In the genomic region with DNA sequence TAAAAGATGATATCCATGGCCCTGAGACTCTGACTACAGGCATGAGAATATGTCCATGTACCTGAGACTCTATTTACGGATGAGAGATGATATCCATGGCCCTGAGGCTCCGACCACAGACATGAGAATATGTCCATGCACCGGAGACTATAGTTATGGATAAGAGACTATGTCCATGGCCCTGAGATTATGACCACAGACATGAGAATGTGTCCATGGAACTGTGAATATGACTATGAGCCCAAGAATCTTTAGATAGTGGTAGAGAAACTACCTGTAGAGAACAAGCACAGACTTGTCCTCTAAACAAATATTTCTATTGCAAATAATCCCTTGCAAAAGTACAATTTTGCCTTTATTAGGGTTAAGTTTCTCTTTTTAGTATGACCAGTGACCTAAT, we compare ENCODE assay signal across 18 cellular contexts.
DNase-seq lines count a peak whose midpoint lies in the region; ATAC-seq and TF ChIP-seq lines count a peak whose summit lies in the region.
"Had no signal": no experiment of that assay in that cellular context is flagged by ENCODE, and none has a peak within 500 bp of the region (broad histone marks: within the 10 kb centered on the region; RNA-seq: fewer than 3 reads in every experiment).

No MANE protein-coding gene starts in this region.

- H3K27ac ChIP-seq in mammary epithelial cell (ENCODE audit: insufficient read depth, low read depth, low read length) (no peak overlapping the region), foreskin keratinocyte (no peak overlapping the region)

- in situ Hi-C loops in mammary epithelial cell (cut with MboI; ENCODE audit: low sequenced_read_pairs in 2 of 2) = loop anchor here in 1 of 2 donors (25.0 kb wide), 1 partner anchor 932 kb away; no protein-coding TSS in a partner anchor

- no peaks in the 10 kb centered on the region for H4K20me1 ChIP-seq in mammary epithelial cell (ENCODE audit: insufficient read depth, low read length)

- POLR2A ChIA-PET in MCF 10A (lab: Yijun Ruan, JAX) = no interaction called here

- no peaks in the 10 kb centered on the region for H3K27me3 Mint-ChIP-seq in MCF 10A (ENCODE audit: insufficient read depth, unreplicated experiment)
- no peaks in the 10 kb centered on the region for H3K27me3 Mint-ChIP-seq in progenitor cell of endocrine pancreas
- H3K27me3 Mint-ChIP-seq: CD4-positive, alpha-beta memory T cell had no signal

- BruUV-seq in mammary epithelial cell (replicated peaks; lab: Mats Ljungman, UMichigan) = no TSS peak
- BruUV-seq in MCF 10A (replicated peaks; lab: Mats Ljungman, UMichigan) = no TSS peak

- no peaks in the 10 kb centered on the region for H3K36me3 ChIP-seq in mammary epithelial cell (ENCODE audit: insufficient read depth, low read length)
- no peaks in the 10 kb centered on the region for H3K36me3 ChIP-seq in endocrine pancreas (ENCODE audit: control insufficient read depth, insufficient read depth, low read length)
- H3K36me3 ChIP-seq: HAP-1 had no signal

- dilution Hi-C loops in mammary epithelial cell (cut with HindIII; ENCODE audit: low sequenced_read_pairs) = loop anchor here (25.0 kb wide), 1 partner anchor 257 kb away; no protein-coding TSS in a partner anchor

- CTCF ChIA-PET in mammary epithelial cell (lab: Charles Lee; ENCODE audit: low non-redundant PET) = no interaction called here
- CTCF ChIA-PET in MCF 10A (lab: Yijun Ruan, JAX) = interaction anchor here (1.8 kb wide), 1 partner anchor 9 kb away, joined by 9 read pairs; no protein-coding TSS in a partner anchor

- DNase-seq in mammary epithelial cell (peak; percentile 68), MCF 10A (ENCODE audit: unreplicated experiment) (no peak), foreskin keratinocyte (peak; percentile 52 to 76), progenitor cell of endocrine pancreas (ENCODE audit: low spot score, unreplicated experiment) (no peak), NCI-H1694 treated with DMSO at 0.1 percent for 48 hours (lab: John Stamatoyannopoulos, UW) (no peak)
- DNase-seq: C1 segment of cervical spinal cord; Calu3; CD4-positive, alpha-beta memory T cell; DMS79; EL; GDM1; GOT3; HFFc6 had no signal

- H3K79me2 ChIP-seq in mammary epithelial cell (ENCODE audit: insufficient read depth, low read length) = no peaks in the 10 kb centered on the region

- peak overlapping the region; percentile 38 for H3K4me2 ChIP-seq in mammary epithelial cell (ENCODE audit: insufficient read depth, low read depth, low read length)

- TF ChIP-seq CTCF in mammary epithelial cell (conservative IDR thresholded peaks at IDR 0.05 in 1 of 2, IDR thresholded peaks at IDR 0.05 in 1 of 2; ENCODE audit: extremely low read depth in 1 of 2, insufficient read depth in 1 of 2, low read depth in 1 of 2, low read length in 2 of 2) = no peak
- TF ChIP-seq CTCF in MCF 10A (IDR thresholded peaks at IDR 0.05; ENCODE audit: unreplicated experiment) = no peak
- TF ChIP-seq CTCF in foreskin keratinocyte (conservative IDR thresholded peaks at IDR 0.05) = no peak
- TF ChIP-seq CTCF in progenitor cell of endocrine pancreas (IDR thresholded peaks at IDR 0.05; ENCODE audit: unreplicated experiment) = no peak

- H3K27ac Mint-ChIP-seq in MCF 10A (ENCODE audit: low read depth, unreplicated experiment) = no peak overlapping the region
- H3K27ac Mint-ChIP-seq in progenitor cell of endocrine pancreas = peak overlapping the region; percentile 16
- H3K27ac Mint-ChIP-seq: CD4-positive, alpha-beta memory T cell; HFFc6 had no signal

- H3K36me3 Mint-ChIP-seq in MCF 10A (ENCODE audit: insufficient read depth, unreplicated experiment) (no peaks in the 10 kb centered on the region), progenitor cell of endocrine pancreas (ENCODE audit: insufficient read depth) (peaks cover 4% of the 10 kb centered on the region)
- H3K36me3 Mint-ChIP-seq: CD4-positive, alpha-beta memory T cell had no signal

- no peak overlapping the region for H3K4me3 Mint-ChIP-seq in MCF 10A (ENCODE audit: unreplicated experiment)
- no peak overlapping the region for H3K4me3 Mint-ChIP-seq in progenitor cell of endocrine pancreas (ENCODE audit: low read depth)
- H3K4me3 Mint-ChIP-seq: CD4-positive, alpha-beta memory T cell; HFFc6 had no signal

- H3K4me3 ChIP-seq in mammary epithelial cell (replicated peaks in 1 of 3; ENCODE audit: insufficient read depth in 1 of 3, low read depth in 2 of 3, low read length in 3 of 3) = no peak overlapping the region
- peak overlapping the region; percentile 43 for H3K4me3 ChIP-seq in endocrine pancreas (ENCODE audit: control insufficient read depth, insufficient read depth, low read length)
- H3K4me3 ChIP-seq: GM12878, HAP-1 had no signal

- H3K27me3 ChIP-seq in mammary epithelial cell (ENCODE audit: insufficient read depth, low read length) (no peaks in the 10 kb centered on the region), endocrine pancreas (ENCODE audit: control insufficient read depth, insufficient read depth, low read length) (no peaks in the 10 kb centered on the region), foreskin keratinocyte (no peaks in the 10 kb centered on the region)

- H3K9me3 Mint-ChIP-seq in MCF 10A (ENCODE audit: unreplicated experiment) (peaks cover 15% of the 10 kb centered on the region), progenitor cell of endocrine pancreas (ENCODE audit: low read depth) (no peaks in the 10 kb centered on the region)

- no peaks in the 10 kb centered on the region for H3K9me3 ChIP-seq in mammary epithelial cell (replicated peaks; ENCODE audit: insufficient read depth, low read length)
- H3K9me3 ChIP-seq in endocrine pancreas (ENCODE audit: control insufficient read depth, low read length) = no peaks in the 10 kb centered on the region
- H3K9me3 ChIP-seq: HAP-1 had no signal

- no peak overlapping the region for H2AFZ ChIP-seq in mammary epithelial cell (ENCODE audit: low read depth, low read length)

- H3K9ac ChIP-seq in mammary epithelial cell (ENCODE audit: insufficient read depth, low read length) = no peak overlapping the region
- H3K9ac ChIP-seq in endocrine pancreas (ENCODE audit: control insufficient read depth, insufficient read depth, low read length) = no peak overlapping the region

- no peak for TF ChIP-seq POLR2A in GM18505 (IDR thresholded peaks at IDR 0.05; ENCODE audit: borderline replicate concordance, extremely low read depth, insufficient read depth, insufficient read length)

- 78% methylated on average over 3 of the region's 3 CpGs for WGBS in mammary epithelial cell (ENCODE audit: low coverage, missing lambda C conversion rate)

- intact Hi-C loops in mammary epithelial cell (cut with micrococcal nuclease) = no loop called here
- intact Hi-C loops in MCF 10A (cut with micrococcal nuclease) = no loop called here

- H3K4me1 Mint-ChIP-seq in MCF 10A (ENCODE audit: insufficient read depth, unreplicated experiment) (no peaks in the 10 kb centered on the region), progenitor cell of endocrine pancreas (ENCODE audit: low read depth) (peaks cover 9% of the 10 kb centered on the region)
- H3K4me1 Mint-ChIP-seq: CD4-positive, alpha-beta memory T cell had no signal

- H3K4me1 ChIP-seq in mammary epithelial cell (ENCODE audit: insufficient read depth, low read length) (peaks cover 31% of the 10 kb centered on the region), endocrine pancreas (ENCODE audit: control insufficient read depth, insufficient read depth, low read length) (peaks cover 22% of the 10 kb centered on the region), foreskin keratinocyte (peaks cover 10% of the 10 kb centered on the region)
- H3K4me1 ChIP-seq: HAP-1 had no signal

- peak; percentile 65 for ATAC-seq in foreskin keratinocyte
- ATAC-seq in GM21423 (IDR thresholded peaks at IDR 0.05; ENCODE audit: unreplicated experiment) = no peak
- no peak for ATAC-seq in GM18505 (IDR thresholded peaks at IDR 0.05; ENCODE audit: unreplicated experiment)
- ATAC-seq: GM12878 had no signal

Comparison
In these comparisons a context has a peak if more than half of its experiments do, and no peak if none do; other contexts are left out.
1. DNase-seq: peak in mammary epithelial cell (single experiment) and foreskin keratinocyte (2 of 2); none in MCF 10A (single experiment), progenitor cell of endocrine pancreas (single experiment) and NCI-H1694 treated with DMSO at 0.1 percent for 48 hours (single experiment).